ENCODE assay signal across 29 cellular contexts in the genomic region with DNA sequence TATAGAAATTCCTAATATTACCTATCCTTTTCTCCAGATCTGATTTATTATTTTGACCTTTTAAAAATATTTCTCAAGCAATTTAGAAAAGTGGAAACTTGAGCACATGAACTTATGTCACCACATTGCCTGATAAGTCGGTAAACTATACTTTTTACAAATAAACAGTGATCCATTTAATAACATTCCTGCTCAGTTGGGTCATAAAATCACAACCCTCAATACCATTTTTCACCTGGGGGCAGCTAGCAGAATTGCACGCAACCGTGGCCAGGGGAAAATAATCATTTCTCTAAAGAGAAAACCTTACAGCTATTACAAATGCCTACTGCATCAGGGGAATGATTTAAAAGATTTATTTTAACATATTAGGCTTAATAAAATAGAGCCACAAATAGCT.
DNase-seq lines count a peak whose midpoint lies in the region; ATAC-seq, FAIRE-seq and TF ChIP-seq lines count a peak whose summit lies in the region.
"Had no signal": no experiment of that assay in that cellular context is flagged by ENCODE, and none has a peak within 500 bp of the region (broad histone marks: within the 10 kb centered on the region; RNA-seq: fewer than 3 reads in every experiment).

No MANE protein-coding gene starts in this region.

- TF ChIP-seq POLR2A in HepG2 (IDR thresholded peaks at IDR 0.05; ENCODE audit: insufficient read depth in 1 of 2, low read depth in 2 of 2, low read length in 2 of 2), result no peak
- TF ChIP-seq POLR2A in right lobe of liver (IDR thresholded peaks at IDR 0.05), result no peak

- no peak for FAIRE-seq in HepG2 (lab: Jason Lieb, UNC)
- FAIRE-seq: RCC 7860 had no signal

- H3K36me3 ChIP-seq in HepG2 (replicated peaks in 1 of 2; ENCODE audit: control insufficient read depth in 1 of 2, insufficient read depth in 2 of 2, low read length in 2 of 2), result no peaks in the 10 kb centered on the region
- no peaks in the 10 kb centered on the region for H3K36me3 ChIP-seq in right lobe of liver
- no peaks in the 10 kb centered on the region for H3K36me3 ChIP-seq in adipocyte (ENCODE audit: control insufficient read depth, insufficient read depth, low read length, severe bottlenecking)
- H3K36me3 ChIP-seq: BLaER1, lower lobe of right lung, upper lobe of left lung had no signal

- intact Hi-C loops in HepG2 (cut with micrococcal nuclease; ENCODE audit: unreplicated experiment), result no loop called here
- intact Hi-C loops in right lobe of liver (cut with DNase I), result no loop called here

- no peak overlapping the region for H3K4me3 ChIP-seq in HepG2 (replicated peaks in 1 of 3; ENCODE audit: insufficient read depth in 1 of 3, low read depth in 2 of 3, low read length in 3 of 3)
- H3K4me3 ChIP-seq in right lobe of liver, result no peak overlapping the region
- H3K4me3 ChIP-seq in adipocyte (ENCODE audit: low read length), result no peak overlapping the region
- H3K4me3 ChIP-seq in fibroblast of villous mesenchyme (ENCODE audit: low read depth, low read length), result no peak overlapping the region
- H3K4me3 ChIP-seq: BLaER1, lower lobe of right lung, upper lobe of left lung had no signal

- H4K20me1 ChIP-seq in HepG2 (ENCODE audit: insufficient read depth, low read length), result no peaks in the 10 kb centered on the region
- H4K20me1 ChIP-seq: BLaER1 had no signal

- H3K79me2 ChIP-seq in HepG2 (ENCODE audit: insufficient read depth, low read length), result no peaks in the 10 kb centered on the region

- no TSS peak for BruUV-seq in HepG2 (replicated peaks; lab: Mats Ljungman, UMichigan)

- ATAC-seq in HepG2 (peak; percentile 41; the same call in 1 of the 3 replicates), right lobe of liver (no peak), HG03469 (IDR thresholded peaks at IDR 0.05; ENCODE audit: unreplicated experiment) (no peak), GM21786 (IDR thresholded peaks at IDR 0.05; ENCODE audit: unreplicated experiment) (no peak)
- ATAC-seq: activated CD8-positive, alpha-beta T cell treated with anti-CD3 and anti-CD28 coated beads, Interleukin-2, amount 10 ng/mL, durations not matched to agents 7 days and 5 days; lower lobe of right lung had no signal

- no peak overlapping the region for H3K4me2 ChIP-seq in HepG2 (ENCODE audit: low read depth, low read length)
- H3K4me2 ChIP-seq: BLaER1, KMS-11 had no signal

- in situ Hi-C loops in HepG2 (cut with HindIII; ENCODE audit: extremely low pct_ligation_motif_present, low pct_unique_long_range_greater_than_20kb), result no loop called here

- H3K9me3 ChIP-seq in HepG2 (ENCODE audit: low read length) (no peaks in the 10 kb centered on the region), right lobe of liver (no peaks in the 10 kb centered on the region), adipocyte (ENCODE audit: control insufficient read depth, low read length) (no peaks in the 10 kb centered on the region)
- H3K9me3 ChIP-seq: BLaER1, Caco-2, lower lobe of right lung, upper lobe of left lung had no signal

- TF ChIP-seq CTCF in HepG2 (CRISPR knock-in tag; IDR thresholded peaks at IDR 0.05) (no peak), right lobe of liver (IDR thresholded peaks at IDR 0.05) (no peak), fibroblast of villous mesenchyme (IDR thresholded peaks at IDR 0.05; ENCODE audit: insufficient read depth, low read depth, low read length) (peak; percentile 18)

- H3K4me1 ChIP-seq in HepG2 (ENCODE audit: insufficient read depth, low read length), result no peaks in the 10 kb centered on the region
- H3K4me1 ChIP-seq in right lobe of liver, result no peaks in the 10 kb centered on the region
- H3K4me1 ChIP-seq in adipocyte (ENCODE audit: control insufficient read depth, insufficient read depth, low read length), result no peaks in the 10 kb centered on the region
- H3K4me1 ChIP-seq: BLaER1, lower lobe of right lung, upper lobe of left lung had no signal

- TF ChIP-seq EP300 in HepG2 (IDR thresholded peaks at IDR 0.05; ENCODE audit: low read depth in 2 of 2, low read length in 2 of 2) (no peak), HepG2 (CRISPR knock-in tag; IDR thresholded peaks at IDR 0.05; ENCODE audit: borderline replicate concordance) (no peak)

- CTCF ChIA-PET in HepG2 (lab: Yijun Ruan, JAX; ENCODE audit: low intra/inter-chr PET ratio, low total read pairs), result no interaction called here

- POLR2A ChIA-PET in HepG2 (lab: Yijun Ruan, JAX), result no interaction called here

- H3K9ac ChIP-seq in HepG2 (ENCODE audit: insufficient read depth, low read depth, low read length) (no peak overlapping the region), adipocyte (ENCODE audit: low read length) (no peak overlapping the region)
- H3K9ac ChIP-seq: BLaER1, KMS-11 had no signal

- H3K27ac ChIP-seq in HepG2 (ENCODE audit: extremely low read length, insufficient read depth, low read length) (no peak overlapping the region), right lobe of liver (no peak overlapping the region)
- H3K27ac ChIP-seq: BLaER1, KMS-11, lower lobe of right lung, upper lobe of left lung had no signal

- WGBS in HepG2 (ENCODE audit: low lambda C conversion rate), result 30% methylated on average over 3 of the region's 3 CpGs
- WGBS in right lobe of liver (ENCODE audit: insufficient coverage, low coverage, low lambda C conversion rate, missing lambda C conversion rate), result 80% methylated on average over 3 of the region's 3 CpGs

- DNase-seq in HepG2 (ENCODE audit: low spot score) (no peak), right lobe of liver (no peak), adipocyte (ENCODE audit: low read depth) (peak; percentile 20), fibroblast of villous mesenchyme (ENCODE audit: low read depth) (no peak), NCI-H1105 (lab: John Stamatoyannopoulos, UW) (no peak), SW480 (ENCODE audit: low spot score) (no peak)
- DNase-seq: activated CD4-positive, CD25-positive, alpha-beta regulatory T cell treated with anti-CD3 and anti-CD28 coated beads, Interleukin-2, amount 50 U/mL, for 72 hours; activated CD8-positive, alpha-beta T cell treated with anti-CD3 and anti-CD28 coated beads, Interleukin-2, amount 10 ng/mL, durations not matched to agents 7 days and 5 days; activated naive CD4-positive, alpha-beta T cell; activated T-cell treated with anti-CD3 and anti-CD28 coated beads, Interleukin-2, amount 50 U/mL, for 1 hour; anterior cingulate cortex; Caco-2; cerebellar nuclear complex; effector CD4-positive, alpha-beta T cell; EL; immature natural killer cell; lower lobe of right lung; NCI-H1048; NCI-H2029 treated with DMSO at 0.1 percent for 48 hours; NCI-H446; NK-92 treated with Interleukin-12 subunit alpha and Interleukin-12 subunit beta, amount 100 ng/mL, for 24 hours; nucleus accumbens; stimulated activated CD4-positive, alpha-beta T cell treated with anti-CD3 and anti-CD28 coated beads, Interleukin-12 subunit alpha, Interleukin-12 subunit beta, amount 100 ng/mL, for 4 hours; upper lobe of left lung had no signal

- no peak for TF ChIP-seq RAD21 in HepG2 (CRISPR knock-in tag; IDR thresholded peaks at IDR 0.05)

- H2AFZ ChIP-seq in HepG2 (ENCODE audit: low read length), result no peak overlapping the region

- H3K27me3 ChIP-seq in HepG2 (ENCODE audit: control insufficient read depth in 1 of 2, insufficient read depth in 2 of 2, low read length in 2 of 2) (no peaks in the 10 kb centered on the region), right lobe of liver (no peaks in the 10 kb centered on the region), adipocyte (replicated peaks; ENCODE audit: control insufficient read depth, insufficient read depth, low read length) (no peaks in the 10 kb centered on the region)
- H3K27me3 ChIP-seq: BLaER1, upper lobe of left lung had no signal

TF ChIP-seq in HepG2, 621 proteins besides CTCF, POLR2A, EP300 and RAD21 (continues in another document):
- TF ChIP-seq ZNF597 (CRISPR knock-in tag; IDR thresholded peaks at IDR 0.05), result no peak
- TF ChIP-seq ZFP91 (CRISPR knock-in tag; IDR thresholded peaks at IDR 0.05; ENCODE audit: borderline replicate concordance), result no peak
- no peak for TF ChIP-seq GZF1 (CRISPR knock-in tag; IDR thresholded peaks at IDR 0.05)
- no peak for TF ChIP-seq NONO (IDR thresholded peaks at IDR 0.05)
- no peak for TF ChIP-seq NONO (CRISPR knock-in tag; conservative IDR thresholded peaks at IDR 0.05)
- no peak for TF ChIP-seq EEA1 (CRISPR knock-in tag; IDR thresholded peaks at IDR 0.05; ENCODE audit: borderline replicate concordance)
- TF ChIP-seq ZNF75D (CRISPR knock-in tag; IDR thresholded peaks at IDR 0.05; ENCODE audit: borderline replicate concordance), result no peak
- TF ChIP-seq PAX8 (CRISPR knock-in tag; IDR thresholded peaks at IDR 0.05; ENCODE audit: borderline replicate concordance), result no peak
- TF ChIP-seq MTF1 (CRISPR knock-in tag; IDR thresholded peaks at IDR 0.05), result no peak
- no peak for TF ChIP-seq MED1 (CRISPR knock-in tag; IDR thresholded peaks at IDR 0.05)
- no peak for TF ChIP-seq ZFP37 (CRISPR knock-in tag; IDR thresholded peaks at IDR 0.05; ENCODE audit: borderline replicate concordance)
